8 cellular contexts compared by ENCODE assay signal in genomic region chr5:443239-444151, GRCh38. TPM values are rescaled to one million over a fixed set of nuclear protein-coding genes. Genes with fewer than 3 reads are reported as not detected.
DNase-seq lines count a peak whose midpoint lies in the region; ATAC-seq and TF ChIP-seq lines count a peak whose summit lies in the region.

No MANE protein-coding gene starts in this region.

- intact Hi-C loops in natural killer cell (cut with micrococcal nuclease) (no loop called here), aorta (cut with DNase I) (loop anchor here in 1 of 2 donors (5.0 to 10.0 kb wide), 3 partner anchors 171 to 451 kb away; partner anchors contain the start of genes BRD9, CEP72, PDCD6 and TRIP13)

- 16 to 19% methylated on average over 44 to 62 of the region's 62 CpGs for WGBS in aorta, 2 donors

- peak overlapping the region; percentile 97 for H3K4me3 Mint-ChIP-seq in natural killer cell

- H3K4me3 ChIP-seq in AG10803 (ENCODE audit: low read length) (peak overlapping the region; percentile 100), epithelial cell of esophagus (ENCODE audit: low read length) (peak overlapping the region; percentile 96), aorta (ENCODE audit: low read length in 2 of 2) (peak overlapping the region; percentile 59 to 71)

- no peaks in the 10 kb centered on the region for H3K9me3 Mint-ChIP-seq in natural killer cell

- H3K9me3 ChIP-seq in aorta (ENCODE audit: control insufficient read depth, low read length) = no peaks in the 10 kb centered on the region

- DNase-seq in AG10803 (ENCODE audit: low read depth) (no peak), HT-29 (ENCODE audit: low spot score) (peak; percentile 41), epithelial cell of esophagus (ENCODE audit: low read depth) (no peak), natural killer cell (peak; percentile 31), aorta (peak in 1 of 2 donors; percentile 70), epidermal melanocyte (ENCODE audit: insufficient read length, low spot score) (no peak)
- peak; percentile 51 for DNase-seq in activated CD4-positive, CD25-positive, alpha-beta regulatory T cell treated with anti-CD3 and anti-CD28 coated beads, Interleukin-2, amount 50 U/mL, for 72 hours

- H3K36me3 Mint-ChIP-seq in natural killer cell = peaks cover 2% of the 10 kb centered on the region

- TF ChIP-seq CTCF in AG10803 (conservative IDR thresholded peaks at IDR 0.05; ENCODE audit: low read length) (no peak), epithelial cell of esophagus (IDR thresholded peaks at IDR 0.05; ENCODE audit: insufficient read depth, low read depth, low read length, missing control alignments) (no peak), natural killer cell (IDR thresholded peaks at IDR 0.05) (no peak)

- H3K27ac Mint-ChIP-seq in natural killer cell = peak overlapping the region; percentile 73 to 87

- H3K27me3 Mint-ChIP-seq in natural killer cell (ENCODE audit: low read depth in 2 of 2) = no peaks in the 10 kb centered on the region

- peaks cover 0 to 8% of the 10 kb centered on the region in 2 donors for H3K36me3 ChIP-seq in aorta (ENCODE audit: control insufficient read depth in 1 of 2, insufficient read depth in 2 of 2, low read length in 1 of 2)

- ATAC-seq in GM19351 (IDR thresholded peaks at IDR 0.05; ENCODE audit: unreplicated experiment) (peak; percentile 18), natural killer cell (peak; percentile 28 to 49 (median 44)), aorta (ENCODE audit: low FRiP score) (peak; percentile 5)

- no peaks in the 10 kb centered on the region for H3K27me3 ChIP-seq in aorta (ENCODE audit: control insufficient read depth in 1 of 2, insufficient read depth in 2 of 2, low read length in 1 of 2)

- H3K4me1 Mint-ChIP-seq in natural killer cell = peaks cover 33 to 45% of the 10 kb centered on the region in 2 donors

- peak overlapping the region in 1 of 2 donors; percentile 19 for H3K27ac ChIP-seq in aorta (ENCODE audit: low read depth in 1 of 2, low read length in 2 of 2)

- H3K4me1 ChIP-seq in aorta (ENCODE audit: control insufficient read depth in 1 of 2, insufficient read depth in 2 of 2, low read length in 2 of 2) = no peaks in the 10 kb centered on the region

RNA-seq across cellular contexts. Expression of gene EXOC3, which starts 0.5 kb away (rescaled TPM):
- 65.7 and 74.3 TPM in 2 replicates for total RNA-seq in HT-29 (2014; rRNA removed; shearing (Covaris generic))
- total RNA-seq in natural killer cell (10 to 100 TPM; 89.6 to 99.9 (median 96.3) TPM), aorta (10 to 100 TPM; 54.6 to 65.2 TPM)
- 10 to 100 TPM; 31.3 to 88.9 TPM for polyA plus RNA-seq in aorta

Comparison
In these comparisons a context has a peak if more than half of its experiments do, and no peak if none do; other contexts are left out.
1. DNase-seq: peak in HT-29 (single experiment), activated CD4-positive, CD25-positive, alpha-beta regulatory T cell treated with anti-CD3 and anti-CD28 coated beads, Interleukin-2, amount 50 U/mL, for 72 hours (single experiment) and natural killer cell (single experiment); none in AG10803 (single experiment), epithelial cell of esophagus (single experiment) and epidermal melanocyte (single experiment).
2. Peak in every context shown above with its lines, with median percentiles within 50 percentile points of each other: H3K4me3 ChIP-seq and ATAC-seq.